In the genomic region with DNA sequence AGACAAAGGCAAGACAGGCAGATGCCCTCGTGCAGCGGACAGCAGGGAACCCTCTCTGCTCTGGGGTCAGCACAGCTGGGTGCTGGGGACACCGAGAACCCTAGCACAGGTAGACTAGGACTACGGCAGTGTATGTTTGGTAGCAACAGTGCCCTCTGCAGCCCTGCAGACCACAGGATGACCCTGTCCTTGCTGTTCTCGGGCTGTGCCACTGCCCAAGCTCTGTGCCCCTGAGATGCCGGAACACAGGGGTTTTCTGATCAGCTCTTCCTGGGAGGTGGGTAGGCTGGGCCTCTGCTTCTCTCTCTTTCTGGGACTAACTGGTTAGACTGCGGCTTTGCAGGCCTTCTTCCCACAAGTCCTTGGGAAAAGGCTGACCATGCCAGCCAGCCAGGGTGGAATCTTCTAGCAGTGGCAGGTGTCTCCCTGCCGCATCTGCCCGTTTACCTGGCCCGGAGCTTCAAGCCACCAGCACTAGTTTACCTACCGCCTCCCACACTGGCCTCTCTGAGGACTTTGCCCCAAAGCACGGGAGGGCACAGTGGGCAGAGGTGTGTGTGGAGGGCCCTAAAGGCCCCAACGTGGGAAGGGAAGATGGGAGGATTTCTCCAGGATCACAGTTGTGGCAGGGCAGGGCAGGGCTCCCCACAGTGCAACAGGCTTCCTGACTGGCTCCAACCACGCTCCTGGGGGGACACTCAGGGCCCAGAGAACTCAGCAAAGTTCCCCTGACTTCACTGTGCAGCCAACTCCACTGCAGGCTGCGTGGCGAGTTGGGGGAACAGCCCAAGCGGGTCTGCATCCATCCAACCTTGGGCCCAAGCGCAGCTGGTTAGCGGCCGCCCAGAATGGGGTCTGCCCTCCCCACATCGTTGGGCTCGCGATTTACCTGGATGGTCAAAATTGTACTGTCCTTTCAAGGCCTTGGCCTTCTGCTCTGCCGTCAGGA, we compare ENCODE assay signal across 9 cellular contexts. TPM values are rescaled to one million over a fixed set of nuclear protein-coding genes. Genes with fewer than 3 reads are reported as not detected.
A peak's percentile ranks its signal among the peaks of the same experiment; 100 is the strongest.
DNase-seq lines count a peak whose midpoint lies in the region; ATAC-seq and TF ChIP-seq lines count a peak whose summit lies in the region.
"Had no signal": no experiment of that assay in that cellular context is flagged by ENCODE, and none has a peak within 500 bp of the region (broad histone marks: within the 10 kb centered on the region; RNA-seq: fewer than 3 reads in every experiment).

No MANE protein-coding gene starts in this region.

- peak overlapping the region; percentile 65; the same call in 1 of the 2 replicates for H2AFZ ChIP-seq in PC-3 (ENCODE audit: low read length)

- H3F3A ChIP-seq in PC-3 (ENCODE audit: low read length, unreplicated experiment): no peaks in the 10 kb centered on the region

- 45 to 55% (median 50%) methylated on average over 24 of the region's 24 CpGs for WGBS in ovary, 3 donors

- no peaks in the 10 kb centered on the region for H3K9me3 Mint-ChIP-seq in Calu3 (ENCODE audit: low read depth, unreplicated experiment)

- peak overlapping the region; percentile 70 for H3K4me3 Mint-ChIP-seq in Calu3 (ENCODE audit: low read depth, unreplicated experiment)

- H3K27ac ChIP-seq in PC-3 (ENCODE audit: low read length) (no peak overlapping the region), ovary (peak overlapping the region in 1 of 2 donors; percentile 45)

- no peaks in the 10 kb centered on the region for H3K9me2 ChIP-seq in PC-3 (replicated peaks; ENCODE audit: low read length)

- H3K9me3 ChIP-seq in PC-3 (ENCODE audit: low read length): no peaks in the 10 kb centered on the region
- H3K9me3 ChIP-seq in ovary: no peaks in the 10 kb centered on the region

- H4K20me1 ChIP-seq in PC-3 (ENCODE audit: low read length): no peaks in the 10 kb centered on the region

- no peaks in the 10 kb centered on the region for H3K27me3 Mint-ChIP-seq in Calu3 (ENCODE audit: unreplicated experiment)

- H3K27ac Mint-ChIP-seq in Calu3 (ENCODE audit: unreplicated experiment): no peak overlapping the region

- POLR2A ChIA-PET in PC-3 (lab: Charles Lee; ENCODE audit: unreplicated experiment): no interaction called here

- H3K4me1 ChIP-seq in PC-3 (ENCODE audit: insufficient read depth, low read length) (peaks cover 7% of the 10 kb centered on the region; the same call in 1 of the 2 replicates), ovary (ENCODE audit: insufficient read depth) (peaks cover 7% of the 10 kb centered on the region)

- H3K79me2 ChIP-seq in PC-3 (ENCODE audit: low read length): peaks cover 8% of the 10 kb centered on the region

- BruUV-seq in Calu3 (replicated peaks; lab: Mats Ljungman, UMichigan) (no TSS peak), PC-3 (replicated peaks; lab: Mats Ljungman, UMichigan) (TSS peak; percentile 31)

- H3K36me3 ChIP-seq in PC-3 (ENCODE audit: low read depth, low read length): no peaks in the 10 kb centered on the region; the same call in 1 of the 2 replicates
- H3K36me3 ChIP-seq in ovary: no peaks in the 10 kb centered on the region

- peak overlapping the region; percentile 91 for H3K4me2 ChIP-seq in PC-3 (ENCODE audit: low read length)

- CTCF ChIA-PET in Calu3 (lab: Charles Lee) (interaction anchor here (0.7 kb wide), 1 partner anchor 1645 kb away, joined by 3 read pairs; no protein-coding TSS in a partner anchor), PC-3 (lab: Charles Lee) (interaction anchor here (0.5 kb wide), 1 partner anchor 30 kb away, joined by 3 read pairs; no protein-coding TSS in a partner anchor)

- no peak for DNase-seq in Calu3
- no peak for DNase-seq in PC-3
- DNase-seq in epithelial cell of esophagus (ENCODE audit: low read depth): no peak
- no peak for DNase-seq in ovary
- no peak for DNase-seq in dedifferentiated amniotic fluid mesenchymal stem cell (ENCODE audit: extremely low spot score)
- DNase-seq in stimulated activated CD4-positive, alpha-beta T cell treated with anti-CD3 and anti-CD28 coated beads, Interleukin-2, amount 100 ng/mL, for 24 hours: no peak

- peak overlapping the region; percentile 76 for H3K4me3 ChIP-seq in PC-3 (ENCODE audit: low read length)
- H3K4me3 ChIP-seq in epithelial cell of esophagus (ENCODE audit: low read length): peak overlapping the region; percentile 67
- H3K4me3 ChIP-seq in ovary: peak overlapping the region; percentile 69

- H3K36me3 Mint-ChIP-seq in Calu3 (ENCODE audit: insufficient read depth, unreplicated experiment): peaks cover 15% of the 10 kb centered on the region

- intact Hi-C loops in Calu3 (cut with micrococcal nuclease; ENCODE audit: unreplicated experiment) (no loop called here), PC-3 (cut with micrococcal nuclease) (no loop called here), ovary (cut with DNase I) (loop anchor here in 1 of 4 donors (10.0 kb wide), 1 partner anchor 205 kb away; no protein-coding TSS in a partner anchor)

- TF ChIP-seq POLR2A in ovary (IDR thresholded peaks at IDR 0.05): no peak

- ATAC-seq in PC-3 (no peak), GM18907 (IDR thresholded peaks at IDR 0.05; ENCODE audit: unreplicated experiment) (no peak), HG03196 (IDR thresholded peaks at IDR 0.05; ENCODE audit: unreplicated experiment) (no peak)

- H3K27me3 ChIP-seq in PC-3 (ENCODE audit: low read length) (no peaks in the 10 kb centered on the region), ovary (no peaks in the 10 kb centered on the region)

- no peaks in the 10 kb centered on the region for H3K4me1 Mint-ChIP-seq in Calu3 (ENCODE audit: low read depth, unreplicated experiment)

- H3K9ac ChIP-seq in PC-3 (ENCODE audit: low read length): peak overlapping the region; percentile 74

- TF ChIP-seq CTCF in Calu3 (IDR thresholded peaks at IDR 0.05; ENCODE audit: unreplicated experiment): no peak
- TF ChIP-seq CTCF in PC-3 (conservative IDR thresholded peaks at IDR 0.05; ENCODE audit: low read depth, low read length): no peak
- no peak for TF ChIP-seq CTCF in epithelial cell of esophagus (IDR thresholded peaks at IDR 0.05; ENCODE audit: insufficient read depth, low read depth, low read length, missing control alignments)
- no peak for TF ChIP-seq CTCF in ovary (IDR thresholded peaks at IDR 0.05)

- TF ChIP-seq EP300 in ovary (IDR thresholded peaks at IDR 0.05): no peak

RNA-seq across cellular contexts. Expression of gene UCK1, which starts 1.2 kb away (rescaled TPM):
- total RNA-seq in Calu3 (2022) (16.0 and 19.6 TPM in 2 replicates), PC-3 (2014; rRNA removed) (28.2 and 35.1 TPM in 2 replicates), ovary (10 to 100 TPM; 19.8 to 33.5 (median 29.7) TPM)
- polyA plus RNA-seq in ovary: 10 to 100 TPM; 29.5 to 37.9 TPM

RNA-seq across cellular contexts. Expression of gene PRRT1B, which starts 15.5 kb away (rescaled TPM):
- total RNA-seq in Calu3 (2022): not detected in 2 replicates
- total RNA-seq in PC-3 (2014; rRNA removed): not detected in 2 replicates
- total RNA-seq in ovary: 1 to 10 TPM in 1 of 7 donors, under 1 TPM in 1, not detected in 5; 0.61 to 4.1 TPM
- polyA plus RNA-seq in ovary: not detected
- total RNA-seq: H4 had no signal

RNA-seq across cellular contexts. Expression of gene POMT1, which starts 27.2 kb away (rescaled TPM):
- total RNA-seq in Calu3 (2022): 13.6 and 15.8 TPM in 2 replicates
- 24.1 and 30.4 TPM in 2 replicates for total RNA-seq in PC-3 (2014; rRNA removed)
- 10 to 100 TPM; 21.0 to 30.8 (median 26.4) TPM for total RNA-seq in ovary
- polyA plus RNA-seq in ovary: 10 to 100 TPM; 14.6 to 25.1 TPM
